Comparison of ENCODE assay signal across 16 cellular contexts in genomic region chr5:132748522-132749000, GRCh38. TPM values are rescaled to one million over a fixed set of nuclear protein-coding genes. Genes with fewer than 3 reads are reported as not detected.
DNase-seq lines count a peak whose midpoint lies in the region; ATAC-seq and TF ChIP-seq lines count a peak whose summit lies in the region.
"Had no signal": no experiment of that assay in that cellular context is flagged by ENCODE, and none has a peak within 500 bp of the region (broad histone marks: within the 10 kb centered on the region; RNA-seq: fewer than 3 reads in every experiment).

No MANE protein-coding gene starts in this region.

- CTCF ChIA-PET in activated CD4-positive, alpha-beta memory T cell treated with anti-CD3 and anti-CD28 coated beads for 36 hours (lab: Charles Lee) = interaction anchor here (1.2 to 3.2 kb wide), 2 partner anchors 11 to 125 kb away, joined by 3 to 45 read pairs; partner anchors contain the start of gene KIF3A

- POLR2A ChIA-PET in activated CD4-positive, alpha-beta memory T cell treated with anti-CD3 and anti-CD28 coated beads for 36 hours (lab: Charles Lee) = interaction anchor here (0.6 kb wide), 1 partner anchor 461 kb away, joined by 4 read pairs; no protein-coding TSS in a partner anchor

- H3K27me3 Mint-ChIP-seq in activated T-cell treated with anti-CD3 and anti-CD28 coated beads, Interleukin-2, amount 50 U/mL, for 24 hours = no peaks in the 10 kb centered on the region
- no peaks in the 10 kb centered on the region for H3K27me3 Mint-ChIP-seq in activated CD4-positive, alpha-beta memory T cell treated with anti-CD3 and anti-CD28 coated beads for 36 hours

- peaks cover 41% of the 10 kb centered on the region for H3K36me3 Mint-ChIP-seq in activated T-cell treated with anti-CD3 and anti-CD28 coated beads, Interleukin-2, amount 50 U/mL, for 24 hours (ENCODE audit: low read depth)
- peaks cover 6% of the 10 kb centered on the region for H3K36me3 Mint-ChIP-seq in activated CD4-positive, alpha-beta memory T cell treated with anti-CD3 and anti-CD28 coated beads for 36 hours
- peaks cover 26% of the 10 kb centered on the region for H3K36me3 Mint-ChIP-seq in stimulated activated effector memory CD8-positive, alpha-beta T cell treated with anti-CD3 and anti-CD28 coated beads, Interleukin-12 subunit alpha, Interleukin-12 subunit beta, amount 100 ng/mL, for 72 hours

- no peaks in the 10 kb centered on the region for H3K9me3 Mint-ChIP-seq in activated T-cell treated with anti-CD3 and anti-CD28 coated beads, Interleukin-2, amount 50 U/mL, for 24 hours
- no peaks in the 10 kb centered on the region for H3K9me3 Mint-ChIP-seq in activated CD4-positive, alpha-beta memory T cell treated with anti-CD3 and anti-CD28 coated beads for 36 hours
- H3K9me3 Mint-ChIP-seq in stimulated activated effector memory CD8-positive, alpha-beta T cell treated with anti-CD3 and anti-CD28 coated beads, Interleukin-12 subunit alpha, Interleukin-12 subunit beta, amount 100 ng/mL, for 72 hours = no peaks in the 10 kb centered on the region

- H3K27ac Mint-ChIP-seq in activated T-cell treated with anti-CD3 and anti-CD28 coated beads, Interleukin-2, amount 50 U/mL, for 24 hours = peak overlapping the region; percentile 68
- H3K27ac Mint-ChIP-seq in activated CD4-positive, alpha-beta memory T cell treated with anti-CD3 and anti-CD28 coated beads for 36 hours = no peak overlapping the region
- H3K27ac Mint-ChIP-seq in stimulated activated effector memory CD8-positive, alpha-beta T cell treated with anti-CD3 and anti-CD28 coated beads, Interleukin-12 subunit alpha, Interleukin-12 subunit beta, amount 100 ng/mL, for 72 hours = no peak overlapping the region

- intact Hi-C loops in activated CD4-positive, alpha-beta memory T cell treated with anti-CD3 and anti-CD28 coated beads for 36 hours (cut with micrococcal nuclease) = no loop called here

- ATAC-seq in stimulated activated effector memory CD8-positive, alpha-beta T cell treated with anti-CD3 and anti-CD28 coated beads, Interleukin-12 subunit alpha, Interleukin-12 subunit beta, amount 100 ng/mL, for 72 hours = no peak
- no peak for ATAC-seq in HG02884 (IDR thresholded peaks at IDR 0.05; ENCODE audit: unreplicated experiment)
- no peak for ATAC-seq in GM21825 (IDR thresholded peaks at IDR 0.05; ENCODE audit: unreplicated experiment)
- ATAC-seq: PC-3 had no signal

- H3K4me3 ChIP-seq in epithelial cell of esophagus (ENCODE audit: low read length) = no peak overlapping the region
- H3K4me3 ChIP-seq: thyroid gland had no signal

- DNase-seq in activated T-cell treated with anti-CD3 and anti-CD28 coated beads, Interleukin-2, amount 50 U/mL, for 24 hours = no peak
- DNase-seq in activated T-cell treated with anti-CD3 and anti-CD28 coated beads, Interleukin-2, amount 50 U/mL, for 1 hour = no peak
- no peak for DNase-seq in activated CD4-positive, alpha-beta memory T cell treated with anti-CD3 and anti-CD28 coated beads for 36 hours
- DNase-seq in epithelial cell of esophagus (ENCODE audit: low read depth) = peak; percentile 67
- no peak for DNase-seq in stimulated activated effector memory CD8-positive, alpha-beta T cell treated with anti-CD3 and anti-CD28 coated beads, Interleukin-12 subunit alpha, Interleukin-12 subunit beta, amount 100 ng/mL, for 72 hours (ENCODE audit: low spot score in 2 of 2)
- DNase-seq in HuH-7 (ENCODE audit: low spot score) = no peak
- DNase-seq: ACHN, amygdala, dermis blood vessel endothelial cell, mesenchymal stem cell, NCI-H1436 treated with DMSO at 0.1 percent for 48 hours, NCI-H524 treated with DMSO at 0.1 percent for 48 hours, PC-3, thyroid gland had no signal

- peak overlapping the region; percentile 53 for H3K4me3 Mint-ChIP-seq in activated T-cell treated with anti-CD3 and anti-CD28 coated beads, Interleukin-2, amount 50 U/mL, for 24 hours
- H3K4me3 Mint-ChIP-seq in activated CD4-positive, alpha-beta memory T cell treated with anti-CD3 and anti-CD28 coated beads for 36 hours = peak overlapping the region; percentile 32
- peak overlapping the region; percentile 66 for H3K4me3 Mint-ChIP-seq in stimulated activated effector memory CD8-positive, alpha-beta T cell treated with anti-CD3 and anti-CD28 coated beads, Interleukin-12 subunit alpha, Interleukin-12 subunit beta, amount 100 ng/mL, for 72 hours

- TF ChIP-seq CTCF in epithelial cell of esophagus (IDR thresholded peaks at IDR 0.05; ENCODE audit: insufficient read depth, low read depth, low read length, missing control alignments) = no peak

- H3K4me1 Mint-ChIP-seq in activated T-cell treated with anti-CD3 and anti-CD28 coated beads, Interleukin-2, amount 50 U/mL, for 24 hours (ENCODE audit: low read depth) = peaks cover 41% of the 10 kb centered on the region
- H3K4me1 Mint-ChIP-seq in activated CD4-positive, alpha-beta memory T cell treated with anti-CD3 and anti-CD28 coated beads for 36 hours (ENCODE audit: low read depth) = peaks cover 30% of the 10 kb centered on the region
- H3K4me1 Mint-ChIP-seq in stimulated activated effector memory CD8-positive, alpha-beta T cell treated with anti-CD3 and anti-CD28 coated beads, Interleukin-12 subunit alpha, Interleukin-12 subunit beta, amount 100 ng/mL, for 72 hours = peaks cover 42% of the 10 kb centered on the region

RNA-seq across cellular contexts. Expression of gene CCNI2, which starts 1.3 kb away (rescaled TPM):
- 1 to 10 TPM; 2.7 to 4.2 TPM for total RNA-seq in activated CD4-positive, alpha-beta memory T cell treated with anti-CD3 and anti-CD28 coated beads for 36 hours
- total RNA-seq: PC-3 had no signal

RNA-seq across cellular contexts. Expression of gene KIF3A, which starts 11.2 kb away (rescaled TPM):
- total RNA-seq in activated CD4-positive, alpha-beta memory T cell treated with anti-CD3 and anti-CD28 coated beads for 36 hours = 10 to 100 TPM; 12.1 to 16.1 TPM

RNA-seq across cellular contexts. Expression of gene SEPTIN8, which starts 28.5 kb away (rescaled TPM):
- 10 to 100 TPM; 31.1 to 32.8 TPM for total RNA-seq in activated CD4-positive, alpha-beta memory T cell treated with anti-CD3 and anti-CD28 coated beads for 36 hours
